8 cellular contexts compared by ENCODE assay signal in genomic region chr21:41121785-41122415, GRCh38. TPM values are rescaled to one million over a fixed set of nuclear protein-coding genes. Genes with fewer than 3 reads are reported as not detected.
DNase-seq lines count a peak whose midpoint lies in the region; ATAC-seq and FAIRE-seq lines count a peak whose summit lies in the region.

No MANE protein-coding gene starts in this region.

- no peaks in the 10 kb centered on the region for H3K36me3 Mint-ChIP-seq in activated naive CD8-positive, alpha-beta T cell treated with anti-CD3 and anti-CD28 coated beads, Interleukin-2, amount 50 U/mL, for 24 hours (ENCODE audit: low read depth)

- H3K9ac ChIP-seq in Karpas-422 (ENCODE audit: low read length) = no peak overlapping the region

- H3K27ac ChIP-seq in Karpas-422 (ENCODE audit: low read length) (no peak overlapping the region), right cardiac atrium (ENCODE audit: low read length) (no peak overlapping the region)

- no peaks in the 10 kb centered on the region for H3K9me3 Mint-ChIP-seq in activated naive CD8-positive, alpha-beta T cell treated with anti-CD3 and anti-CD28 coated beads, Interleukin-2, amount 50 U/mL, for 24 hours

- H3K4me1 Mint-ChIP-seq in activated naive CD8-positive, alpha-beta T cell treated with anti-CD3 and anti-CD28 coated beads, Interleukin-2, amount 50 U/mL, for 24 hours = no peaks in the 10 kb centered on the region

- no peak overlapping the region for H2AFZ ChIP-seq in Karpas-422 (ENCODE audit: low read length)

- H4K20me1 ChIP-seq in Karpas-422 (ENCODE audit: insufficient read depth, low read depth, low read length) = 0 out of 2 replicates have a peak, but pooled peaks cover 4% of the 10 kb centered on the region

- H3K4me3 ChIP-seq in Karpas-422 (ENCODE audit: low read length) = no peak overlapping the region
- no peak overlapping the region for H3K4me3 ChIP-seq in right cardiac atrium (ENCODE audit: low read length)

- no peak overlapping the region for H3K4me2 ChIP-seq in Karpas-422 (ENCODE audit: low read depth, low read length, poor library complexity, severe bottlenecking)

- intact Hi-C loops in right cardiac atrium (cut with DNase I) = loop anchor here in 2 of 4 donors (5.0 kb wide), 1 partner anchor 340 kb away; no protein-coding TSS in a partner anchor

- H3K27me3 Mint-ChIP-seq in activated naive CD8-positive, alpha-beta T cell treated with anti-CD3 and anti-CD28 coated beads, Interleukin-2, amount 50 U/mL, for 24 hours = peaks cover 9% of the 10 kb centered on the region

- H3K27me3 ChIP-seq in Karpas-422 (ENCODE audit: low read length) (no peaks in the 10 kb centered on the region), right cardiac atrium (ENCODE audit: control insufficient read depth, insufficient read depth) (no peaks in the 10 kb centered on the region)

- no peak for ATAC-seq in activated naive CD8-positive, alpha-beta T cell treated with anti-CD3 and anti-CD28 coated beads, Interleukin-2, amount 50 U/mL, for 24 hours
- ATAC-seq in right cardiac atrium = peak; percentile 85 to 89
- ATAC-seq in GM19328 (IDR thresholded peaks at IDR 0.05; ENCODE audit: unreplicated experiment) = no peak

- 37% methylated on average over 19 of the region's 19 CpGs for WGBS in right cardiac atrium

- peak; percentile 76 for DNase-seq in EL
- DNase-seq in Karpas-422 = peak; percentile 92
- peak; percentile 55 for DNase-seq in RCC 7860 (ENCODE audit: low spot score)
- peak; percentile 71 for DNase-seq in activated naive CD8-positive, alpha-beta T cell treated with anti-CD3 and anti-CD28 coated beads, Interleukin-2, amount 50 U/mL, for 24 hours
- DNase-seq in right cardiac atrium = peak; percentile 84 to 95 (median 90)
- DNase-seq in retina = peak; percentile 84
- DNase-seq in hepatic stellate cell (ENCODE audit: low spot score) = no peak

- no peak overlapping the region for H3K27ac Mint-ChIP-seq in activated naive CD8-positive, alpha-beta T cell treated with anti-CD3 and anti-CD28 coated beads, Interleukin-2, amount 50 U/mL, for 24 hours

- no peaks in the 10 kb centered on the region for H3K79me2 ChIP-seq in Karpas-422 (ENCODE audit: low read length)

- FAIRE-seq in RCC 7860 (lab: Jason Lieb, UNC) = no peak

- H3K9me3 ChIP-seq in Karpas-422 (ENCODE audit: low read length) (no peaks in the 10 kb centered on the region), right cardiac atrium (ENCODE audit: control insufficient read depth, low read length) (no peaks in the 10 kb centered on the region)

- no peaks in the 10 kb centered on the region for H3K36me3 ChIP-seq in Karpas-422 (ENCODE audit: insufficient read depth, low read length)

- H3K9me2 ChIP-seq in Karpas-422 (replicated peaks; ENCODE audit: insufficient read depth, low read length) = no peaks in the 10 kb centered on the region

- H3K4me1 ChIP-seq in Karpas-422 (ENCODE audit: low read length) = no peaks in the 10 kb centered on the region
- no peaks in the 10 kb centered on the region for H3K4me1 ChIP-seq in right cardiac atrium (ENCODE audit: control insufficient read depth, insufficient read depth, low read length)

- no peak overlapping the region for H3K4me3 Mint-ChIP-seq in activated naive CD8-positive, alpha-beta T cell treated with anti-CD3 and anti-CD28 coated beads, Interleukin-2, amount 50 U/mL, for 24 hours

RNA-seq across cellular contexts. Expression of gene BACE2, which starts 46.1 kb away (rescaled TPM):
- not detected in 2 replicates for total RNA-seq in Karpas-422 (2014; rRNA removed; shearing (Covaris generic); ENCODE audit: low replicate concordance)
- 10 to 100 TPM; 26.3 to 34.0 (median 27.5) TPM for total RNA-seq in right cardiac atrium
- 11.7 TPM for polyA plus RNA-seq in right cardiac atrium

Comparison
In these comparisons a context has a peak if more than half of its experiments do, and no peak if none do; other contexts are left out.
1. ATAC-seq: peak in right cardiac atrium (2 of 2); none in activated naive CD8-positive, alpha-beta T cell treated with anti-CD3 and anti-CD28 coated beads, Interleukin-2, amount 50 U/mL, for 24 hours (single experiment) and GM19328 (single experiment).
2. RNA of gene BACE2, which starts 46.1 kb away (total RNA-seq): 26.3 to 34.0 TPM in right cardiac atrium; not detected in Karpas-422; every median in the first group is over 10 times any median in the second.